In the genomic region with DNA sequence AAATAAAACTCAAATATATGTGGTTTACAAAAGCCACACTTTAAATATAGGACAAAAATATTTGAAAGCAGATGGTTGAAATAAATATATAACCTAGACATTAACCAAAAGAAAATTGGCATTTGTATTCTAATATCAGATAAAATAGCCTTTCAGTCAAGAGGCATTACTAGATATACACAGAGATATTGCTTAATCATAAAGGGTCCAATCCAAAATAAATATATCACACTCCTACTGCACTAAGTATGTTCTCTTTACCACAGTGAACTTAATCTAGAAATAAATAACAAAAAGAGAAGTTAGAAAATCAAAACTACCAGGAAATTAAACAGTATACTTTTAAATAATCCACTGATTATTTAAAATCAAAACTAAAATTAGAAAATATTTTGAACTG, we compare ENCODE assay signal across 29 cellular contexts. TPM values are rescaled to one million over a fixed set of nuclear protein-coding genes. Genes with fewer than 3 reads are reported as not detected.
"Had no signal": no experiment of that assay in that cellular context is flagged by ENCODE, and none has a peak within 500 bp of the region (broad histone marks: within the 10 kb centered on the region; RNA-seq: fewer than 3 reads in every experiment).

No MANE protein-coding gene starts in this region.

- ATAC-seq: natural killer cell; psoas muscle; right cardiac atrium; sciatic nerve; stimulated activated memory B cell treated with anti-CD40 and anti-IgM and Interleukin-4, amounts not matched to agents 10 μg/mL and 1 μg/mL and 100 μg/mL, for 72 hours; stimulated activated naive CD8-positive, alpha-beta T cell treated with anti-CD3 and anti-CD28 coated beads, Interleukin-15, amount 100 ng/mL, for 72 hours; stimulated activated naive CD8-positive, alpha-beta T cell treated with anti-CD3 and anti-CD28 coated beads, Interleukin-15, Interleukin-2, amounts not matched to agents 100 U/mL and 50 U/mL, for 24 hours had no signal

- H2AFZ ChIP-seq: neural progenitor cell, parathyroid adenoma had no signal

- H3K4me3 ChIP-seq: neural progenitor cell, ovary, psoas muscle, skin epidermis, smooth muscle cell, spleen, suprapubic skin, testis, tibial artery, transverse colon, vagina had no signal

- H3K9me3 ChIP-seq: ovary, psoas muscle, suprapubic skin, testis, tibial artery, transverse colon, vagina had no signal

- FAIRE-seq: urothelium cell line had no signal

- H3K36me3 ChIP-seq: neural progenitor cell, ovary, spleen, suprapubic skin, tibial artery, transverse colon, vagina had no signal

- H3K79me2 ChIP-seq: parathyroid adenoma had no signal

- H3K4me1 ChIP-seq: neural progenitor cell, parathyroid adenoma, psoas muscle, spleen, suprapubic skin, testis, tibial artery, transverse colon, vagina had no signal

- H3K4me2 ChIP-seq: neural progenitor cell, smooth muscle cell had no signal

- H3K9ac ChIP-seq: neural progenitor cell, parathyroid adenoma had no signal

- H3K27ac ChIP-seq: neural progenitor cell, ovary, parathyroid adenoma, psoas muscle, skin epidermis, spleen, suprapubic skin, testis, tibial artery, transverse colon, vagina had no signal

- H3K27me3 ChIP-seq: neural progenitor cell, ovary, spleen, suprapubic skin, testis, tibial artery, transverse colon, vagina had no signal

- DNase-seq: natural killer cell; occipital lobe; ovary; posterior cingulate gyrus; psoas muscle; right cardiac atrium; spleen; stimulated activated CD4-positive, alpha-beta T cell treated with anti-CD3 and anti-CD28 coated beads, Interleukin-12 subunit alpha, Interleukin-12 subunit beta, amount 100 ng/mL, for 4 hours; stimulated activated CD4-positive, alpha-beta T cell treated with anti-CD3 and anti-CD28 coated beads, Interleukin-1b, Interleukin-23, amount 100 ng/mL, for 48 hours; stimulated activated CD4-positive, alpha-beta T cell treated with anti-CD3 and anti-CD28 coated beads, Interleukin-4, amount 100 ng/mL, for 1 hour; stimulated activated CD4-positive, alpha-beta T cell treated with anti-CD3 and anti-CD28 coated beads, Interleukin-4, amount 100 ng/mL, for 4 hours; stimulated activated CD8-positive, alpha-beta memory T cell treated with anti-CD3 and anti-CD28 coated beads, Interleukin-4, amount 100 ng/mL, for 48 hours; stimulated activated naive CD4-positive, alpha-beta T cell; stimulated activated naive CD8-positive, alpha-beta T cell treated with anti-CD3 and anti-CD28 coated beads, Interleukin-15, amount 100 ng/mL, for 72 hours; stimulated activated naive CD8-positive, alpha-beta T cell treated with anti-CD3 and anti-CD28 coated beads, Interleukin-15, Interleukin-2, amounts not matched to agents 100 U/mL and 50 U/mL, for 24 hours; substantia nigra; testis; tibial artery; transverse colon had no signal

RNA-seq across cellular contexts. Expression of a gene that starts 34.2 kb away (rescaled TPM):
- total RNA-seq: natural killer cell, osteoblast had no signal
- polyA plus RNA-seq: smooth muscle cell had no signal
